1 cellular context compared by ENCODE assay signal in genomic region chr13:39329182-39329639, GRCh38.
TF ChIP-seq lines count a peak whose summit lies in the region.

No MANE protein-coding gene starts in this region.

TF ChIP-seq in H1, 55 proteins besides CTCF, POLR2A, EP300 and RAD21 (continued from another document):
- no peak for TF ChIP-seq CBX5 (IDR thresholded peaks at IDR 0.05; ENCODE audit: low read depth, low read length)
- TF ChIP-seq RFX5 (IDR thresholded peaks at IDR 0.05; ENCODE audit: borderline replicate concordance, low read depth, low read length), result no peak
- no peak for TF ChIP-seq SAP30 (IDR thresholded peaks at IDR 0.05; ENCODE audit: insufficient read depth, insufficient replicate concordance, low read length)
- no peak for TF ChIP-seq SP4 (IDR thresholded peaks at IDR 0.05; ENCODE audit: low read length)
- TF ChIP-seq FOSL1 (IDR thresholded peaks at IDR 0.05; ENCODE audit: insufficient read depth, low read depth, low read length), result no peak
- no peak for TF ChIP-seq CTBP2 (IDR thresholded peaks at IDR 0.05; ENCODE audit: borderline replicate concordance, insufficient read depth, insufficient read length, low read length)
- no peak for TF ChIP-seq ATF3 (IDR thresholded peaks at IDR 0.05; ENCODE audit: insufficient read depth, low read depth, low read length)
- TF ChIP-seq POLR2AphosphoS5 (IDR thresholded peaks at IDR 0.05; ENCODE audit: low read depth, low read length), result no peak
- TF ChIP-seq, protein P1, sequence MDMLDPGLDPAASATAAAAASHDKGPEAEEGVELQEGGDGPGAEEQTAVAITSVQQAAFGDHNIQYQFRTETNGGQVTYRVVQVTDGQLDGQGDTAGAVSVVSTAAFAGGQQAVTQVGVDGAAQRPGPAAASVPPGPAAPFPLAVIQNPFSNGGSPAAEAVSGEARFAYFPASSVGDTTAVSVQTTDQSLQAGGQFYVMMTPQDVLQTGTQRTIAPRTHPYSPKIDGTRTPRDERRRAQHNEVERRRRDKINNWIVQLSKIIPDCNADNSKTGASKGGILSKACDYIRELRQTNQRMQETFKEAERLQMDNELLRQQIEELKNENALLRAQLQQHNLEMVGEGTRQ (IDR thresholded peaks at IDR 0.05; ENCODE audit: low read length), result no peak
- no peak for TF ChIP-seq CHD1 (IDR thresholded peaks at IDR 0.05; ENCODE audit: low read depth, low read length)
- no peak for TF ChIP-seq RBBP5 (IDR thresholded peaks at IDR 0.05; ENCODE audit: borderline replicate concordance, low read depth, low read length)
- peak; percentile 85 for TF ChIP-seq CREB1 (IDR thresholded peaks at IDR 0.05)
- no peak for TF ChIP-seq KDM5A (IDR thresholded peaks at IDR 0.05; ENCODE audit: low read length)
- no peak for TF ChIP-seq SIRT6 (IDR thresholded peaks at IDR 0.05; ENCODE audit: low read length)
- TF ChIP-seq, protein P2, sequence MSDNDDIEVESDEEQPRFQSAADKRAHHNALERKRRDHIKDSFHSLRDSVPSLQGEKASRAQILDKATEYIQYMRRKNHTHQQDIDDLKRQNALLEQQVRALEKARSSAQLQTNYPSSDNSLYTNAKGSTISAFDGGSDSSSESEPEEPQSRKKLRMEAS (IDR thresholded peaks at IDR 0.05), result no peak
- peak; percentile 5; the same call in 1 of the 2 replicates for TF ChIP-seq JUND (IDR thresholded peaks at IDR 0.05; ENCODE audit: low read length)
- no peak for TF ChIP-seq SIN3A (conservative IDR thresholded peaks at IDR 0.05 in 1 of 2, IDR thresholded peaks at IDR 0.05 in 1 of 2; ENCODE audit: low read depth in 1 of 2, low read length in 2 of 2)
- TF ChIP-seq EZH2 (IDR thresholded peaks at IDR 0.05; ENCODE audit: low read depth, low read length, severe bottlenecking), result no peak
- no peak for TF ChIP-seq SP2 (IDR thresholded peaks at IDR 0.05; ENCODE audit: low read length)
- no peak for TF ChIP-seq SIX5 (IDR thresholded peaks at IDR 0.05; ENCODE audit: low read depth, low read length)
- no peak for TF ChIP-seq RXRA (IDR thresholded peaks at IDR 0.05; ENCODE audit: insufficient read depth, low read depth, low read length)
- TF ChIP-seq SUZ12 (IDR thresholded peaks at IDR 0.05; ENCODE audit: low read length), result no peak
- 0 out of 2 replicates have a peak, but pooled peaks have one; percentile 42 for TF ChIP-seq YY1 (IDR thresholded peaks at IDR 0.05; ENCODE audit: low read depth, low read length)
- TF ChIP-seq CHD7 (IDR thresholded peaks at IDR 0.05; ENCODE audit: insufficient replicate concordance, low read length), result peak; percentile 39
- no peak for TF ChIP-seq TEAD4 (IDR thresholded peaks at IDR 0.05; ENCODE audit: low read depth, low read length)
- TF ChIP-seq GABPA (IDR thresholded peaks at IDR 0.05; ENCODE audit: borderline replicate concordance, insufficient read depth, low read length), result no peak
- TF ChIP-seq BCL11A (IDR thresholded peaks at IDR 0.05; ENCODE audit: low read depth in 2 of 2, low read length in 2 of 2), result peak in 1 of 2 experiments; percentile 57
- TF ChIP-seq BRCA1 (IDR thresholded peaks at IDR 0.05; ENCODE audit: low read depth, low read length), result no peak
- TF ChIP-seq TCF12 (IDR thresholded peaks at IDR 0.05; ENCODE audit: low read depth, low read length), result no peak
- no peak for TF ChIP-seq PHF8 (conservative IDR thresholded peaks at IDR 0.05; ENCODE audit: low read depth, low read length)
- no peak for TF ChIP-seq CEBPB (IDR thresholded peaks at IDR 0.05; ENCODE audit: low read depth, low read length)
- TF ChIP-seq KDM4A (IDR thresholded peaks at IDR 0.05; ENCODE audit: low read depth, low read length, severe bottlenecking), result no peak
- TF ChIP-seq RNF2 (IDR thresholded peaks at IDR 0.05; ENCODE audit: borderline replicate concordance, low read depth, low read length, missing control alignments, poor library complexity, severe bottlenecking), result no peak
- no peak for TF ChIP-seq TAF1 (IDR thresholded peaks at IDR 0.05; ENCODE audit: low read depth, low read length)
- no peak for TF ChIP-seq KDM1A (IDR thresholded peaks at IDR 0.05; ENCODE audit: borderline replicate concordance, low read length)
- TF ChIP-seq NANOG (IDR thresholded peaks at IDR 0.05; ENCODE audit: insufficient read depth, low read depth, low read length, poor library complexity, severe bottlenecking), result peak; percentile 97
- TF ChIP-seq MAFK (IDR thresholded peaks at IDR 0.05; ENCODE audit: low read depth, low read length), result peak; percentile 33; the same call in 1 of the 2 replicates
- TF ChIP-seq ASH2L (IDR thresholded peaks at IDR 0.05; ENCODE audit: low read length), result peak; percentile 68
- TF ChIP-seq TBP (IDR thresholded peaks at IDR 0.05; ENCODE audit: low read depth, low read length), result no peak
- no peak for TF ChIP-seq SRF (IDR thresholded peaks at IDR 0.05; ENCODE audit: low read depth, low read length)
- TF ChIP-seq HDAC2 (IDR thresholded peaks at IDR 0.05; ENCODE audit: borderline replicate concordance in 1 of 2, low read depth in 2 of 2, low read length in 2 of 2), result peak; percentile 50 to 91; a peak in 2 of 4 replicates
TF ChIP-seq in H1: peak in this region for 13.
